In the genomic region with DNA sequence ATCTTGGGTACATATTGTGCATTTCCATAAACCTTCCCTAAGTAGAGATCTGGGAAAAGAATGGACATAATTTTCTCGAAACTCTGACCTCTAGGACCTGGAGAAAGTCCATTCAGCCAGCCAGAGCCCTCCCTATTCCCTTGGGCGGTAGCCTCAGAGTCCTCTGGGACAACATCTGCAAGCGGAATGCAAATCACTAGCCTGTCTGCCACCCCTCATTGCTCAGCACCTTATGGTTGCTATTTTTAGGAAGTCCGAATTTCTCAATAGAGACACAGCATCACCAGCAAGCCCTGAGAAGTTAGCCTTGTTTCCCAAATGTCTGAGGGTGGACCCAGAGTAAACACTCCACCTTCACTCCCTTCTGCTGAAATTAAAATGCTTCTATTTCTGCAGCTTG, we compare ENCODE assay signal across 9 cellular contexts. TPM values are rescaled to one million over a fixed set of nuclear protein-coding genes. Genes with fewer than 3 reads are reported as not detected.
DNase-seq lines count a peak whose midpoint lies in the region; ATAC-seq and FAIRE-seq lines count a peak whose summit lies in the region.
"Had no signal": no experiment of that assay in that cellular context is flagged by ENCODE, and none has a peak within 500 bp of the region (broad histone marks: within the 10 kb centered on the region; RNA-seq: fewer than 3 reads in every experiment).

No MANE protein-coding gene starts in this region.

- H3K27ac Mint-ChIP-seq in immature natural killer cell = peak overlapping the region in 2 of 6 donors; percentile 36 to 67

- ATAC-seq in HG02642 (IDR thresholded peaks at IDR 0.05; ENCODE audit: poor library complexity, unreplicated experiment) = peak; percentile 76

- H3K27me3 ChIP-seq in NT2/D1 (ENCODE audit: insufficient read depth, insufficient read length) = no peaks in the 10 kb centered on the region

- peak; percentile 87 for FAIRE-seq in GM18507 (lab: Jason Lieb, UNC)
- FAIRE-seq: endometrium had no signal

- H3K4me1 ChIP-seq in NT2/D1 (ENCODE audit: insufficient read depth, insufficient read length) = no peaks in the 10 kb centered on the region

- no peaks in the 10 kb centered on the region for H3K9me3 ChIP-seq in NT2/D1 (ENCODE audit: insufficient read depth, low read length)

- peak overlapping the region in 1 of 5 donors; percentile 19 for H3K4me3 Mint-ChIP-seq in immature natural killer cell

- H3K27me3 Mint-ChIP-seq in immature natural killer cell (ENCODE audit: low read depth in 3 of 3) = peaks cover 13 to 33% (median 14%) of the 10 kb centered on the region in 3 donors

- peaks cover 0 to 4% (median 0%) of the 10 kb centered on the region in 3 donors for H3K36me3 Mint-ChIP-seq in immature natural killer cell

- H3K4me3 ChIP-seq in NT2/D1 (ENCODE audit: insufficient read length, low read depth) = no peak overlapping the region

- DNase-seq in GM18507 (ENCODE audit: extremely low spot score, insufficient read length, low read depth) (peak; percentile 26), NT2/D1 (ENCODE audit: low read depth, low spot score) (peak; percentile 3), iPS-NIHi11 (ENCODE audit: low spot score) (peak; percentile 29), immature natural killer cell (no peak), HK-2 (ENCODE audit: unreplicated experiment) (no peak), KG1 (lab: John Stamatoyannopoulos, UW) (no peak), NCI-H774 (lab: John Stamatoyannopoulos, UW) (no peak)

- H3K9me3 Mint-ChIP-seq in immature natural killer cell = no peaks in the 10 kb centered on the region

- H3K9ac ChIP-seq in NT2/D1 (ENCODE audit: insufficient read length, low read depth) = no peak overlapping the region

- no peaks in the 10 kb centered on the region for H3K36me3 ChIP-seq in NT2/D1 (ENCODE audit: insufficient read depth, insufficient read length, low read length)

- H3K4me1 Mint-ChIP-seq in immature natural killer cell = peaks cover 23 to 31% of the 10 kb centered on the region in 2 donors

RNA-seq across cellular contexts. Expression of gene CD28, which starts 17.6 kb away (rescaled TPM):
- polyA plus RNA-seq in immature natural killer cell = under 1 TPM; 0.04 to 0.37 (median 0.13) TPM

Comparison
In these comparisons a context has a peak if more than half of its experiments do, and no peak if none do; other contexts are left out.
1. DNase-seq: peak in GM18507 (single experiment), NT2/D1 (single experiment) and iPS-NIHi11 (single experiment); none in immature natural killer cell (0 of 3), HK-2 (single experiment), KG1 (single experiment) and NCI-H774 (single experiment).